ENCODE assay signal across 1 cellular context in the genomic region with DNA sequence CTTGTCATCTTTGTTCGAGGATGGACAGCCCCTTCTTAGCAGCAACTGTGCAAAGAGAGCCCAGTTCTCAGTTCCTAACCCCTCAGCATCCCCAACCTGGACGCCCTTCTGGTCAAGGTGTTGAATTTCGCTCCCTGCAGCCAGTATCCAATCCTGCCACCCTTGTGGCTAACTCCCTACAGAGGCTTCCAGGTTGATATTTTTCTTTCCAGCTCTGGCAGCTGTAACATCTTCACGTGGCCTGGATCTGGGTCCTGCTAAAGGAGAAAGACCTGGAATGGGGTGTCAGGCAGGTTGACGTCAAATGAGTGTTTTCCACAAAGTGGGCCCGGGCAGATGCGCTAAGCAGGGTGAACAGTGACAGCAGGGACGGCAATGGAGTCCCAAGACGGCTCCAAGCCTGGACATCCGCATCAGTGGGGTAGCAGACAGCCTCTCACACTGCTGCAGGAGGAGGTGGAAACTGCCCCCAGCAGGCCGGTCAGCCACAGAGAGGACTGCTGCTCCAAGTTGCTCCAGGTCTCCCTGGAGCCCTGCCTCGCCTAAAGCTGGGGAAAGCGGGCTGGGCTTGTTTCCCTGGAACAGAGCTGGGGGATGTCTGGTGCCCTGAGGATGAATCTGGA.
A peak's percentile ranks its signal among the peaks of the same experiment; 100 is the strongest.
TF ChIP-seq lines count a peak whose summit lies in the region.

No MANE protein-coding gene starts in this region.

TF ChIP-seq in H1, 55 proteins besides CTCF, POLR2A, EP300 and RAD21:
- TF ChIP-seq EZH2 (IDR thresholded peaks at IDR 0.05; ENCODE audit: low read depth, low read length, severe bottlenecking) (peak; percentile 35), BACH1 (IDR thresholded peaks at IDR 0.05; ENCODE audit: low read length) (no peak)
